ENCODE assay signal across 1 cellular context in the genomic region with DNA sequence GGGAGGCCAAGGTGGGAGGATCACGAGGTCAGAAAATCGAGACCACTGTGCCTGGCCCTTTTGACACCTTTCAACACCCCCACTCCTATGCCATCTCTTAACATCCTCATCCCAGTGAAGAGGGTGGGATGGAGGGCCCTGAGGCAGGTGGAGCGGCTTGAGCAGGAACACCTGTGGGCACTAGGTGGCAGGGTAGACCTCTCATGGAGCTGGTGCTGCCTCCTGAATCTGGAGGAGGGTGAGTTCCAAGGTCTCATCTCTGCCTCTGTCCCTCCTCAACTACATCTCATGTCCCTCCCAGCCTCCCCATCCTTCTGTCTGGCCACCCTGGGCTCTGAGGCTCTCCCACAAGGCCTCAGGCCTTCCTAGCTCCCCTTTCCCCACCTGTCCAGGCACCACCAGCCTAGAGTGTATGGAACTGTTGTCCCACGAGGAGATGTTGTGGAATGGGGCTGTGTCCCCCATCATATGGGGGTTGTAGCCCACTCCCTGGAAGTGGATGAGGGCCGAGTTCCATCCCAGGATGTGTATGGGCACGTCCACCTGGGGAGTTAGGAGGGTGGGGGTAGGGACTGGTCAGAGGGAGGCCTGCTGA.
TF ChIP-seq lines count a peak whose summit lies in the region.

No MANE protein-coding gene starts in this region.

TF ChIP-seq in HepG2, 621 proteins besides CTCF, POLR2A, EP300 and RAD21 (continued from another document):
- TF ChIP-seq, protein P1, sequence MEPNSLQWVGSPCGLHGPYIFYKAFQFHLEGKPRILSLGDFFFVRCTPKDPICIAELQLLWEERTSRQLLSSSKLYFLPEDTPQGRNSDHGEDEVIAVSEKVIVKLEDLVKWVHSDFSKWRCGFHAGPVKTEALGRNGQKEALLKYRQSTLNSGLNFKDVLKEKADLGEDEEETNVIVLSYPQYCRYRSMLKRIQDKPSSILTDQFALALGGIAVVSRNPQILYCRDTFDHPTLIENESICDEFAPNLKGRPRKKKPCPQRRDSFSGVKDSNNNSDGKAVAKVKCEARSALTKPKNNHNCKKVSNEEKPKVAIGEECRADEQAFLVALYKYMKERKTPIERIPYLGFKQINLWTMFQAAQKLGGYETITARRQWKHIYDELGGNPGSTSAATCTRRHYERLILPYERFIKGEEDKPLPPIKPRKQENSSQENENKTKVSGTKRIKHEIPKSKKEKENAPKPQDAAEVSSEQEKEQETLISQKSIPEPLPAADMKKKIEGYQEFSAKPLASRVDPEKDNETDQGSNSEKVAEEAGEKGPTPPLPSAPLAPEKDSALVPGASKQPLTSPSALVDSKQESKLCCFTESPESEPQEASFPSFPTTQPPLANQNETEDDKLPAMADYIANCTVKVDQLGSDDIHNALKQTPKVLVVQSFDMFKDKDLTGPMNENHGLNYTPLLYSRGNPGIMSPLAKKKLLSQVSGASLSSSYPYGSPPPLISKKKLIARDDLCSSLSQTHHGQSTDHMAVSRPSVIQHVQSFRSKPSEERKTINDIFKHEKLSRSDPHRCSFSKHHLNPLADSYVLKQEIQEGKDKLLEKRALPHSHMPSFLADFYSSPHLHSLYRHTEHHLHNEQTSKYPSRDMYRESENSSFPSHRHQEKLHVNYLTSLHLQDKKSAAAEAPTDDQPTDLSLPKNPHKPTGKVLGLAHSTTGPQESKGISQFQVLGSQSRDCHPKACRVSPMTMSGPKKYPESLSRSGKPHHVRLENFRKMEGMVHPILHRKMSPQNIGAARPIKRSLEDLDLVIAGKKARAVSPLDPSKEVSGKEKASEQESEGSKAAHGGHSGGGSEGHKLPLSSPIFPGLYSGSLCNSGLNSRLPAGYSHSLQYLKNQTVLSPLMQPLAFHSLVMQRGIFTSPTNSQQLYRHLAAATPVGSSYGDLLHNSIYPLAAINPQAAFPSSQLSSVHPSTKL (CRISPR knock-in tag; IDR thresholded peaks at IDR 0.05) = no peak
- TF ChIP-seq, protein P2, sequence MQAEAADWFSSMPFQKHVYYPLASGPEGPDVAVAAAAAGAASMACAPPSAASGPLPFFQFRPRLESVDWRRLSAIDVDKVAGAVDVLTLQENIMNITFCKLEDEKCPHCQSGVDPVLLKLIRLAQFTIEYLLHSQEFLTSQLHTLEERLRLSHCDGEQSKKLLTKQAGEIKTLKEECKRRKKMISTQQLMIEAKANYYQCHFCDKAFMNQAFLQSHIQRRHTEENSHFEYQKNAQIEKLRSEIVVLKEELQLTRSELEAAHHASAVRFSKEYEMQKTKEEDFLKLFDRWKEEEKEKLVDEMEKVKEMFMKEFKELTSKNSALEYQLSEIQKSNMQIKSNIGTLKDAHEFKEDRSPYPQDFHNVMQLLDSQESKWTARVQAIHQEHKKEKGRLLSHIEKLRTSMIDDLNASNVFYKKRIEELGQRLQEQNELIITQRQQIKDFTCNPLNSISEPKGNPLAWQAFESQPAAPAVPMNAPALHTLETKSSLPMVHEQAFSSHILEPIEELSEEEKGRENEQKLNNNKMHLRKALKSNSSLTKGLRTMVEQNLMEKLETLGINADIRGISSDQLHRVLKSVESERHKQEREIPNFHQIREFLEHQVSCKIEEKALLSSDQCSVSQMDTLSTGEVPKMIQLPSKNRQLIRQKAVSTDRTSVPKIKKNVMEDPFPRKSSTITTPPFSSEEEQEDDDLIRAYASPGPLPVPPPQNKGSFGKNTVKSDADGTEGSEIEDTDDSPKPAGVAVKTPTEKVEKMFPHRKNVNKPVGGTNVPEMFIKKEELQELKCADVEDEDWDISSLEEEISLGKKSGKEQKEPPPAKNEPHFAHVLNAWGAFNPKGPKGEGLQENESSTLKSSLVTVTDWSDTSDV (CRISPR knock-in tag; IDR thresholded peaks at IDR 0.05) = no peak
- TF ChIP-seq, protein P3, sequence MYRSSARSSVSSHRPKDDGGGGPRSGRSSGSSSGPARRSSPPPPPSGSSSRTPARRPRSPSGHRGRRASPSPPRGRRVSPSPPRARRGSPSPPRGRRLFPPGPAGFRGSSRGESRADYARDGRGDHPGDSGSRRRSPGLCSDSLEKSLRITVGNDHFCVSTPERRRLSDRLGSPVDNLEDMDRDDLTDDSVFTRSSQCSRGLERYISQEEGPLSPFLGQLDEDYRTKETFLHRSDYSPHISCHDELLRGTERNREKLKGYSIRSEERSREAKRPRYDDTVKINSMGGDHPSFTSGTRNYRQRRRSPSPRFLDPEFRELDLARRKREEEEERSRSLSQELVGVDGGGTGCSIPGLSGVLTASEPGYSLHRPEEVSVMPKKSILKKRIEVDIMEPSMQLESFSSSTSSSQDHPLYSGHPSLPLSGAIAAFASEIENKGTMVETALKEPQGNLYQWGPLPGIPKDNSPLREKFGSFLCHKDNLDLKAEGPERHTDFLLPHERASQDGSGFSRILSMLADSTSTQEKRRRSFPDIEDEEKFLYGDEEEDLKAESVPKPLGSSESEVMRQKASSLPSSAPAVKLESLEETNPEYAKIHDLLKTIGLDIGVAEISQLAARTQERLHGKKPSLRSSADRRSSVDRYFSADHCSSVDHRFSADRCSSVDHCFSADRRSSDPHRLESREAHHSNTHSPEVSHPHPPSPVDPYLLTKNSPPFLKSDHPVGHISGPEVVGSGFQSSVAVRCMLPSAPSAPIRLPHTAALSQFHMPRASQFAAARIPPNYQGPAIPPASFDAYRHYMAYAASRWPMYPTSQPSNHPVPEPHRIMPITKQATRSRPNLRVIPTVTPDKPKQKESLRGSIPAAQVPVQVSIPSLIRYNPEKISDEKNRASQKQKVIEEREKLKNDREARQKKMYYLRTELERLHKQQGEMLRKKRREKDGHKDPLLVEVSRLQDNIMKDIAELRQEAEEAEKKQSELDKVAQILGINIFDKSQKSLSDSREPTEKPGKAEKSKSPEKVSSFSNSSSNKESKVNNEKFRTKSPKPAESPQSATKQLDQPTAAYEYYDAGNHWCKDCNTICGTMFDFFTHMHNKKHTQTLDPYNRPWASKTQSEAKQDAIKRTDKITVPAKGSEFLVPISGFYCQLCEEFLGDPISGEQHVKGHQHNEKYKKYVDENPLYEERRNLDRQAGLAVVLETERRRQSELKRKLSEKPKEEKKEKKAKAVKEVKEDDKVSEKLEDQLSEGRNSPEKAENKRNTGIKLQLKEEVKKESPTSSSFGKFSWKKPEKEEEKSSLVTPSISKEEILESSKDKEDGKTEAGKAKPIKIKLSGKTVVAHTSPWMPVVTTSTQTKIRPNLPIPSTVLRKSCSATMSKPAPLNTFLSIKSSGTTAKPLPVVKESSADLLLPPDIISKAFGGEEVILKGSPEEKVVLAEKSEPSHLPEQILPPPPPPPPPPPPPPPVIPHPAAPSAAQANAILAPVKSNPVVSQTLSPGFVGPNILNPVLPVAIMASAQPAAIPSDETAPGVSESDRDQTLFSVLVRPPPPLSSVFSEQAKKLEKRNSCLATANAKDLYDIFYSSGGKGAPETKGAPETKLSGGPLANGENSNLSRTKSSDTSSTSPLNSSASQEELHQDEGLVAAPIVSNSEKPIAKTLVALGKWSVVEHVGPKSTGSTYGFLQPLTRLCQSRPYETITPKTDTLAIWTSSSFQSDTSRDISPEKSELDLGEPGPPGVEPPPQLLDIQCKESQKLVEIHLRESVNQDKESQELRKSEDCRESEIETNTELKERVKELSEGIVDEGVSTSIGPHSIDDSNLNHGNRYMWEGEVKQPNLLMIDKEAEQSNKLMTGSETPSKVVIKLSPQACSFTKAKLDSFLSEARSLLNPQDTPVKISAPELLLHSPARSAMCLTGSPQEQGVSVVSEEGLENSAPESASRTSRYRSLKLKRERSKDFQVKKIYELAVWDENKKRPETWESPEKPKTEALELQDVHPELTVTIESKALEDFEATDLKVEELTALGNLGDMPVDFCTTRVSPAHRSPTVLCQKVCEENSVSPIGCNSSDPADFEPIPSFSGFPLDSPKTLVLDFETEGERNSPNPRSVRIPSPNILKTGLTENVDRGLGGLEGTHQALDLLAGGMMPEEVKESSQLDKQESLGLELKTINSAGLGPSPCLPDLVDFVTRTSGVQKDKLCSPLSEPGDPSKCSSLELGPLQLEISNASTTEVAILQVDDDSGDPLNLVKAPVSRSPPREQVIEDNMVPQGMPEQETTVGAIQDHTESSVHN (CRISPR knock-in tag; IDR thresholded peaks at IDR 0.05) = 0 out of 2 replicates have a peak, but pooled peaks have one; percentile 55
- no peak for TF ChIP-seq SRSF9 (IDR thresholded peaks at IDR 0.05; ENCODE audit: borderline replicate concordance, insufficient read depth, low read depth, low read length, poor library complexity, severe bottlenecking)
- TF ChIP-seq RELA (CRISPR knock-in tag; IDR thresholded peaks at IDR 0.05) = no peak
